In genomic region chr4:163495900-163496299, GRCh38 we compare ENCODE assay signal across 8 cellular contexts. TPM values are rescaled to one million over a fixed set of nuclear protein-coding genes. Genes with fewer than 3 reads are reported as not detected.
DNase-seq lines count a peak whose midpoint lies in the region; ATAC-seq and TF ChIP-seq lines count a peak whose summit lies in the region.

No MANE protein-coding gene starts in this region.

- H3K36me3 Mint-ChIP-seq in activated naive CD4-positive, alpha-beta T cell treated with anti-CD3 and anti-CD28 coated beads, Interleukin-2, amount 50 U/mL, for 72 hours: peaks cover 17 to 19% of the 10 kb centered on the region in 2 donors

- H3K27ac ChIP-seq in HL-60 (replicated peaks): peak overlapping the region; percentile 99

- H3K36me3 ChIP-seq in BJ (ENCODE audit: control insufficient read depth, insufficient read depth, low read length) (no peaks in the 10 kb centered on the region), mucosa of stomach (ENCODE audit: control insufficient read depth, insufficient read depth, low read length) (no peaks in the 10 kb centered on the region)

- H3K4me3 ChIP-seq in BJ (ENCODE audit: low read depth, low read length): peak overlapping the region; percentile 65
- peak overlapping the region; percentile 76 for H3K4me3 ChIP-seq in HL-60 (replicated peaks; ENCODE audit: insufficient read depth, low read length)
- H3K4me3 ChIP-seq in mucosa of stomach (ENCODE audit: low read length): peak overlapping the region; percentile 15

- ATAC-seq in GM19025 (IDR thresholded peaks at IDR 0.05; ENCODE audit: low read depth, unreplicated experiment): peak; percentile 9
- no peak for ATAC-seq in activated naive CD4-positive, alpha-beta T cell treated with anti-CD3 and anti-CD28 coated beads, Interleukin-2, amount 50 U/mL, for 72 hours

- CTCF ChIA-PET in BJ (lab: Yijun Ruan, JAX): interaction anchor here (0.7 to 1.3 kb wide), 6 partner anchors 8 to 262 kb away, joined by 3 to 4 read pairs (median 3); no protein-coding TSS in a partner anchor

- peak overlapping the region; percentile 19 for H3K9ac ChIP-seq in mucosa of stomach (ENCODE audit: low read length)

- no peaks in the 10 kb centered on the region for H3K27me3 ChIP-seq in BJ (ENCODE audit: control insufficient read depth, insufficient read depth, low read length)
- no peaks in the 10 kb centered on the region for H3K27me3 ChIP-seq in HL-60 (ENCODE audit: insufficient read depth, poor library complexity, severe bottlenecking)
- no peaks in the 10 kb centered on the region for H3K27me3 ChIP-seq in mucosa of stomach (ENCODE audit: control insufficient read depth, insufficient read depth, low read length)

- POLR2A ChIA-PET in BJ (lab: Charles Lee): no interaction called here

- no peaks in the 10 kb centered on the region for H3K9me3 ChIP-seq in mucosa of stomach (ENCODE audit: control insufficient read depth, low read length)

- TF ChIP-seq CTCF in BJ (IDR thresholded peaks at IDR 0.05; ENCODE audit: insufficient read depth, low read depth, low read length): no peak
- TF ChIP-seq CTCF in HL-60 (IDR thresholded peaks at IDR 0.05; ENCODE audit: insufficient read depth, low read length): no peak

- DNase-seq in BJ (ENCODE audit: low read depth) (no peak), HL-60 (ENCODE audit: low read depth in 1 of 2, low spot score in 1 of 2) (no peak), GM03348 (ENCODE audit: low spot score) (no peak), kidney glomerular epithelial cell (lab: John Stamatoyannopoulos, UW) (no peak), HuH-7 (ENCODE audit: low spot score) (no peak)
- DNase-seq in activated naive CD4-positive, alpha-beta T cell treated with anti-CD3 and anti-CD28 coated beads, Interleukin-2, amount 50 U/mL, for 72 hours (ENCODE audit: low spot score in 2 of 2): no peak

- H3K27ac Mint-ChIP-seq in activated naive CD4-positive, alpha-beta T cell treated with anti-CD3 and anti-CD28 coated beads, Interleukin-2, amount 50 U/mL, for 72 hours: peak overlapping the region; percentile 58 to 98

- H3K4me1 ChIP-seq in mucosa of stomach (ENCODE audit: control insufficient read depth, insufficient read depth, low read length): no peaks in the 10 kb centered on the region

- H3K9me3 Mint-ChIP-seq in activated naive CD4-positive, alpha-beta T cell treated with anti-CD3 and anti-CD28 coated beads, Interleukin-2, amount 50 U/mL, for 72 hours: no peaks in the 10 kb centered on the region

RNA-seq across cellular contexts. Expression of gene TMA16, which starts 1.4 kb away (rescaled TPM):
- polyA plus RNA-seq in BJ (2011; rRNA removed): 5.4 and 12.0 TPM in 2 replicates
- polyA minus RNA-seq in BJ (2011; rRNA and poly(A)+ RNA removed): 4.7 and 6.9 TPM in 2 replicates
- total RNA-seq in activated naive CD4-positive, alpha-beta T cell treated with anti-CD3 and anti-CD28 coated beads, Interleukin-2, amount 50 U/mL, for 72 hours: 10 to 100 TPM; 20.2 to 45.4 TPM

RNA-seq across cellular contexts. Expression of gene TKTL2, which starts 22.3 kb away (rescaled TPM):
- not detected in 2 replicates for polyA plus RNA-seq in BJ (2011; rRNA removed)
- not detected in 2 replicates for polyA minus RNA-seq in BJ (2011; rRNA and poly(A)+ RNA removed)
- total RNA-seq in activated naive CD4-positive, alpha-beta T cell treated with anti-CD3 and anti-CD28 coated beads, Interleukin-2, amount 50 U/mL, for 72 hours: not detected

Comparison
In these comparisons a context has a peak if more than half of its experiments do, and no peak if none do; other contexts are left out.
1. H3K4me3 ChIP-seq: peak in every context shown above with its lines; median percentile 76 in HL-60; 65 in BJ; 15 in mucosa of stomach.